Comparison of ENCODE assay signal across 8 cellular contexts in the genomic region with DNA sequence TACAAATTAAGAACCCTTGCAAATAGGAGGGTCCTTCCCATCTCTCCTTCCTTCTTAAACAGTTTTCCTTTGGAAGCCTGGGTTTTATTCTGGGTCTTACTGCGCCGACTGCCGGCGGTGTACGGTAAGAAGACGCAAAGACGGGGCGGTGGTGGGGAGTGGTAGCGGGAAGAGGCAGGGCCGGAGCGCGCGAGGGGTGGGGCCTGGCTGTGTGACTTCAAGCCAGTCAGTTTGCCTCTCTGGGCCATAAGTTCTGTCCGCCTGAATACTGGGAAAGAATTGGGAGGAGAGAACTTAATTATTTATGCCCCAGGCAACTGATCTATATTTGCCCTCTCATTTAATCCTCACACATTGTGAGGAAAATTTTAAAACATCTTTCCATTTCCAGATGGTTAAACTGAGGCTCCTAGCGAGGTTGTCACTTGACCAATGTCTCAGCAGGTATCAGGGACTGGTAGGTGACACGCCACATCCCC. TPM values are rescaled to one million over a fixed set of nuclear protein-coding genes. Genes with fewer than 3 reads are reported as not detected.
A peak's percentile ranks its signal among the peaks of the same experiment; 100 is the strongest.
DNase-seq lines count a peak whose midpoint lies in the region; ATAC-seq and TF ChIP-seq lines count a peak whose summit lies in the region.

No MANE protein-coding gene starts in this region.

- H3K9me3 ChIP-seq in AG04450 (ENCODE audit: control insufficient read depth, insufficient read depth, low read length) (no peaks in the 10 kb centered on the region), OCI-LY1 (ENCODE audit: low read length) (no peaks in the 10 kb centered on the region)

- no peaks in the 10 kb centered on the region for H4K20me1 ChIP-seq in OCI-LY1 (ENCODE audit: insufficient read depth, low read length)

- peak overlapping the region; percentile 83 for H3K9ac ChIP-seq in OCI-LY1 (ENCODE audit: low read length)

- H3K27ac ChIP-seq in AG04450 (ENCODE audit: low read depth, low read length) (peak overlapping the region; percentile 85), OCI-LY1 (ENCODE audit: low read depth, low read length, poor library complexity, severe bottlenecking) (peak overlapping the region; percentile 84)

- no peaks in the 10 kb centered on the region for H3F3A ChIP-seq in OCI-LY1 (ENCODE audit: insufficient read depth, low read length)

- peak; percentile 60 for TF ChIP-seq CTCF in AG04450 (IDR thresholded peaks at IDR 0.05; ENCODE audit: low read depth, low read length)
- peak; percentile 65 for TF ChIP-seq CTCF in OCI-LY1 (IDR thresholded peaks at IDR 0.05; ENCODE audit: low read length)

- peak overlapping the region; percentile 89 for H3K4me2 ChIP-seq in OCI-LY1 (ENCODE audit: low read length)

- ATAC-seq in GM19023 (IDR thresholded peaks at IDR 0.05; ENCODE audit: unreplicated experiment) (peak; percentile 42), esophagus mucosa (peak; percentile 81)

- H3K27me3 ChIP-seq in AG04450 (ENCODE audit: control insufficient read depth, insufficient read depth, low read length): no peaks in the 10 kb centered on the region
- no peaks in the 10 kb centered on the region for H3K27me3 ChIP-seq in OCI-LY1 (ENCODE audit: insufficient read depth, low read length)

- POLR2A ChIA-PET in AG04450 (lab: Yijun Ruan, JAX): no interaction called here

- DNase-seq in AG04450 (ENCODE audit: low read depth, low spot score) (no peak), HUDEP-2 (lab: John Stamatoyannopoulos, UW; ENCODE audit: unreplicated experiment in 76 of 76) (peak in 72 of 76 experiments; percentile 3 to 77 (median 56)), myocyte (ENCODE audit: low read depth) (peak; percentile 73)
- DNase-seq in activated T-cell treated with anti-CD3 and anti-CD28 coated beads, Interleukin-2, amount 50 U/mL, for 48 hours: peak; percentile 77 to 83
- DNase-seq in stimulated activated naive CD4-positive, alpha-beta T cell (lab: John Stamatoyannopoulos, UW): peak; percentile 55 to 75 (median 62)

- CTCF ChIA-PET in AG04450 (lab: Charles Lee): no interaction called here

- no peaks in the 10 kb centered on the region for H3K9me2 ChIP-seq in OCI-LY1 (ENCODE audit: low read depth, low read length)

- H3K79me2 ChIP-seq in OCI-LY1 (ENCODE audit: insufficient read depth, low read length): 0 out of 2 replicates have a peak, but pooled peaks cover 4% of the 10 kb centered on the region

- peak overlapping the region; percentile 16; the same call in 1 of the 2 replicates for H2AFZ ChIP-seq in OCI-LY1 (ENCODE audit: low read length)

- peak overlapping the region; percentile 63 for H3K4me3 ChIP-seq in AG04450 (ENCODE audit: low read depth, low read length)
- H3K4me3 ChIP-seq in OCI-LY1 (ENCODE audit: low read depth, low read length, poor library complexity, severe bottlenecking): peak overlapping the region; percentile 87

- peaks cover 2% of the 10 kb centered on the region; the same call in 1 of the 2 replicates for H3K36me3 ChIP-seq in OCI-LY1 (ENCODE audit: insufficient read depth, low read length)

- H3K4me1 ChIP-seq in OCI-LY1 (ENCODE audit: insufficient read depth, low read length, severe bottlenecking): peaks cover 26% of the 10 kb centered on the region

RNA-seq across cellular contexts. Expression of a gene that starts 0.7 kb away (rescaled TPM):
- polyA plus RNA-seq in AG04450 (2011; rRNA removed): 3.2 and 3.8 TPM in 2 replicates
- polyA minus RNA-seq in AG04450 (2011; rRNA and poly(A)+ RNA removed): 16.0 and 21.7 TPM in 2 replicates
- 6.6 TPM for total RNA-seq in esophagus mucosa
- 3.3 and 4.2 TPM in 2 replicates for total RNA-seq in myocyte
- 1.9 TPM for polyA plus RNA-seq in myocyte (2012)

RNA-seq across cellular contexts. Expression of a gene that starts 11.0 kb away (rescaled TPM):
- 35.8 and 39.3 TPM in 2 replicates for polyA plus RNA-seq in AG04450 (2011; rRNA removed)
- polyA minus RNA-seq in AG04450 (2011; rRNA and poly(A)+ RNA removed): 15.8 and 17.0 TPM in 2 replicates
- 2.5 TPM for total RNA-seq in esophagus mucosa
- 14.5 and 19.9 TPM in 2 replicates for total RNA-seq in myocyte
- polyA plus RNA-seq in myocyte (2012): 25.6 TPM

RNA-seq across cellular contexts. Expression of a gene that starts 44.6 kb away (rescaled TPM):
- 3.8 and 5.2 TPM in 2 replicates for polyA plus RNA-seq in AG04450 (2011; rRNA removed)
- 3.3 and 3.5 TPM in 2 replicates for polyA minus RNA-seq in AG04450 (2011; rRNA and poly(A)+ RNA removed)
- 0.08 TPM for total RNA-seq in esophagus mucosa
- total RNA-seq in myocyte: 2.2 and 2.5 TPM in 2 replicates
- polyA plus RNA-seq in myocyte (2012): 7.4 TPM
